ENCODE assay signal across 1 cellular context in the genomic region with DNA sequence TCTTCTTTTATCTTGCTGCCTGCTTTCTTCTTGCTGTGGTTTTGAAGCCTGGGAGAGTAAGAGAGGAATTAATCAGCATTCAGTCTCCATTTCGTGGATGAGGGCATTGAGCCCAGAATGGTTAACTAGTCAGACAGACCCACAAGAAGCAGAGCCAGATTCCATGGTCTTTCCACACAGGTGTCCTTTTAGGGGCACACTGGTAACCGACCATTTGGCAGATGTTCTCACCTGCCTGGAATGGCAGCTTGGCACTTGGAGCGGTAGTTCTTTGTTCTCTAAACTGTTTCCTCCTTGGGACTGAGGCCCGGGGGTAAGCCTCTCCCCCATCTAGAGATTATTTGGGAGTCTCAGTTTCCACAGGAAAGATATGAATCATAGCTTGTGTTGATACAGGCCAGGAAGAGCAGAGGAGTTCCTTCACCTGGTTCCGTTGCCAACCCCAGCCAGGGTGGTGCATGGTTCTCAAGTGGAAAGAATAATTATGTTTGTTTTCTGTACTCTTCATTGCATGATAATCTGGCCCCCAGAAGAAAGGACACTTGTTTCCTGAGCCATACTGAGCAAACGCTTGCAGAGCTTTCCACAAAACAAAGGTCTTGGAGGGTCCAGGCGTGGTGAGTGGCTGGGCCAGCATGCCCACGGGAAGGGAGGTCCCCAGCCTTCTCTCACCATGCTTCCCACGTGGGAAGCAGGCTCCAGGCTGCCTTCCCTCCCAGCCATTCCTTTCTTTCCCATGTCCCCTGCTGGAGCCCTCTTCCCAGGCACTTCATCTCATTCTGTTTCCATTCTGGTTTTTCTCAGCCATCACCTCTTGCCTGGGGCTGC.
TF ChIP-seq lines count a peak whose summit lies in the region.

No MANE protein-coding gene starts in this region.

TF ChIP-seq in HepG2, 621 proteins besides CTCF, POLR2A, EP300 and RAD21:
- TF ChIP-seq GABPA (IDR thresholded peaks at IDR 0.05; ENCODE audit: low read depth, low read length), result no peak
- no peak for TF ChIP-seq GABPA (CRISPR knock-in tag; IDR thresholded peaks at IDR 0.05; ENCODE audit: low read depth)
- no peak for TF ChIP-seq ZNF839 (CRISPR knock-in tag; IDR thresholded peaks at IDR 0.05; ENCODE audit: borderline replicate concordance)
- no peak for TF ChIP-seq ZNF674 (CRISPR knock-in tag; IDR thresholded peaks at IDR 0.05; ENCODE audit: low read depth)
- TF ChIP-seq MIER2 (CRISPR knock-in tag; IDR thresholded peaks at IDR 0.05), result no peak
- no peak for TF ChIP-seq ZC3H4 (CRISPR knock-in tag; IDR thresholded peaks at IDR 0.05; ENCODE audit: borderline replicate concordance)
- TF ChIP-seq ZNF605 (CRISPR knock-in tag; IDR thresholded peaks at IDR 0.05), result no peak
- TF ChIP-seq HMG20B (CRISPR knock-in tag; conservative IDR thresholded peaks at IDR 0.05), result no peak
- TF ChIP-seq MAZ (IDR thresholded peaks at IDR 0.05; ENCODE audit: borderline replicate concordance, low read depth, low read length), result no peak
- no peak for TF ChIP-seq MAZ (CRISPR knock-in tag; IDR thresholded peaks at IDR 0.05; ENCODE audit: low read depth)
- TF ChIP-seq SP5 (CRISPR knock-in tag; IDR thresholded peaks at IDR 0.05; ENCODE audit: borderline replicate concordance, low read depth), result no peak
- no peak for TF ChIP-seq CREB1 (IDR thresholded peaks at IDR 0.05)
- no peak for TF ChIP-seq CREB1 (CRISPR knock-in tag; IDR thresholded peaks at IDR 0.05)
- TF ChIP-seq, protein P1, sequence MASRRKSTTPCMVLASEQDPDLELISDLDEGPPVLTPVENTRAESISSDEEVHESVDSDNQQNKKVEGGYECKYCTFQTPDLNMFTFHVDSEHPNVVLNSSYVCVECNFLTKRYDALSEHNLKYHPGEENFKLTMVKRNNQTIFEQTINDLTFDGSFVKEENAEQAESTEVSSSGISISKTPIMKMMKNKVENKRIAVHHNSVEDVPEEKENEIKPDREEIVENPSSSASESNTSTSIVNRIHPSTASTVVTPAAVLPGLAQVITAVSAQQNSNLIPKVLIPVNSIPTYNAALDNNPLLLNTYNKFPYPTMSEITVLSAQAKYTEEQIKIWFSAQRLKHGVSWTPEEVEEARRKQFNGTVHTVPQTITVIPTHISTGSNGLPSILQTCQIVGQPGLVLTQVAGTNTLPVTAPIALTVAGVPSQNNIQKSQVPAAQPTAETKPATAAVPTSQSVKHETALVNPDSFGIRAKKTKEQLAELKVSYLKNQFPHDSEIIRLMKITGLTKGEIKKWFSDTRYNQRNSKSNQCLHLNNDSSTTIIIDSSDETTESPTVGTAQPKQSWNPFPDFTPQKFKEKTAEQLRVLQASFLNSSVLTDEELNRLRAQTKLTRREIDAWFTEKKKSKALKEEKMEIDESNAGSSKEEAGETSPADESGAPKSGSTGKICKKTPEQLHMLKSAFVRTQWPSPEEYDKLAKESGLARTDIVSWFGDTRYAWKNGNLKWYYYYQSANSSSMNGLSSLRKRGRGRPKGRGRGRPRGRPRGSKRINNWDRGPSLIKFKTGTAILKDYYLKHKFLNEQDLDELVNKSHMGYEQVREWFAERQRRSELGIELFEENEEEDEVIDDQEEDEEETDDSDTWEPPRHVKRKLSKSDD (CRISPR knock-in tag; IDR thresholded peaks at IDR 0.05; ENCODE audit: low read depth), result no peak
- TF ChIP-seq, protein P2, sequence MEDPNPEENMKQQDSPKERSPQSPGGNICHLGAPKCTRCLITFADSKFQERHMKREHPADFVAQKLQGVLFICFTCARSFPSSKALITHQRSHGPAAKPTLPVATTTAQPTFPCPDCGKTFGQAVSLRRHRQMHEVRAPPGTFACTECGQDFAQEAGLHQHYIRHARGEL (CRISPR knock-in tag; IDR thresholded peaks at IDR 0.05), result no peak
- no peak for TF ChIP-seq SMARCE1 (IDR thresholded peaks at IDR 0.05; ENCODE audit: borderline replicate concordance)
- TF ChIP-seq FOXA3 (CRISPR knock-in tag; IDR thresholded peaks at IDR 0.05), result no peak
- TF ChIP-seq ZEB1 (IDR thresholded peaks at IDR 0.05; ENCODE audit: insufficient replicate concordance, low read depth), result no peak
- no peak for TF ChIP-seq NFATC3 (CRISPR knock-in tag; IDR thresholded peaks at IDR 0.05)
- TF ChIP-seq ZMYM3 (CRISPR knock-in tag; IDR thresholded peaks at IDR 0.05), result no peak
- TF ChIP-seq NCOA2 (CRISPR knock-in tag; IDR thresholded peaks at IDR 0.05), result no peak
- TF ChIP-seq THAP11 (CRISPR knock-in tag; IDR thresholded peaks at IDR 0.05), result no peak
